Comparison of ENCODE assay signal across 19 cellular contexts in genomic region chr2:149200109-149200520, GRCh38.
A peak's percentile ranks its signal among the peaks of the same experiment; 100 is the strongest.
DNase-seq lines count a peak whose midpoint lies in the region; ATAC-seq and TF ChIP-seq lines count a peak whose summit lies in the region.
"Had no signal": no experiment of that assay in that cellular context is flagged by ENCODE, and none has a peak within 500 bp of the region (broad histone marks: within the 10 kb centered on the region; RNA-seq: fewer than 3 reads in every experiment).

No MANE protein-coding gene starts in this region.

- peaks cover 15% of the 10 kb centered on the region for H3K4me1 ChIP-seq in left ventricle myocardium inferior
- no peaks in the 10 kb centered on the region for H3K4me1 ChIP-seq in fibroblast of lung (ENCODE audit: control insufficient read depth, extremely low read depth, insufficient read depth, low read length)
- peaks cover 21% of the 10 kb centered on the region for H3K4me1 ChIP-seq in suprapubic skin
- peaks cover 0 to 6% (median 0%) of the 10 kb centered on the region in 4 donors for H3K4me1 ChIP-seq in stomach
- H3K4me1 ChIP-seq: vagina had no signal

- H3K9me3 ChIP-seq in left ventricle myocardium inferior (replicated peaks), result no peaks in the 10 kb centered on the region
- no peaks in the 10 kb centered on the region for H3K9me3 ChIP-seq in fibroblast of lung (ENCODE audit: control insufficient read depth, insufficient read depth, low read depth, low read length)
- H3K9me3 ChIP-seq in suprapubic skin, result no peaks in the 10 kb centered on the region
- no peaks in the 10 kb centered on the region for H3K9me3 ChIP-seq in stomach
- H3K9me3 ChIP-seq: Caco-2, vagina had no signal

- no peaks in the 10 kb centered on the region for H3K36me3 Mint-ChIP-seq in activated CD8-positive, alpha-beta T cell treated with anti-CD3 and anti-CD28 coated beads for 36 hours (ENCODE audit: low read depth)
- H3K36me3 Mint-ChIP-seq: activated CD4-positive, alpha-beta memory T cell treated with anti-CD3 and anti-CD28 coated beads for 36 hours; mesothelial cell of epicardium had no signal

- no peaks in the 10 kb centered on the region for H3K9me3 Mint-ChIP-seq in activated CD8-positive, alpha-beta T cell treated with anti-CD3 and anti-CD28 coated beads for 36 hours
- H3K9me3 Mint-ChIP-seq: activated CD4-positive, alpha-beta memory T cell treated with anti-CD3 and anti-CD28 coated beads for 36 hours; mesothelial cell of epicardium; stimulated activated naive CD8-positive, alpha-beta T cell treated with anti-CD3 and anti-CD28 coated beads, Interleukin-15, Interleukin-2, amounts not matched to agents 100 ng/mL and 50 ng/mL, for 24 hours had no signal

- H3K27me3 ChIP-seq in left ventricle myocardium inferior (ENCODE audit: low read depth) (no peaks in the 10 kb centered on the region), fibroblast of lung (ENCODE audit: control insufficient read depth, insufficient read depth, low read length) (no peaks in the 10 kb centered on the region), suprapubic skin (no peaks in the 10 kb centered on the region), stomach (no peaks in the 10 kb centered on the region)
- H3K27me3 ChIP-seq: vagina had no signal

- H3K4me3 ChIP-seq in left ventricle myocardium inferior (no peak overlapping the region), fibroblast of lung (replicated peaks in 1 of 4; ENCODE audit: control extremely low read depth in 1 of 4, insufficient read depth in 1 of 4, low read depth in 3 of 4, low read length in 4 of 4) (no peak overlapping the region), suprapubic skin (no peak overlapping the region), stomach (no peak overlapping the region)
- H3K4me3 ChIP-seq: SK-N-MC, skin epidermis, vagina had no signal

- H4K20me1 ChIP-seq in fibroblast of lung (ENCODE audit: control insufficient read depth, extremely low read depth, insufficient read depth, low read length), result no peaks in the 10 kb centered on the region

- DNase-seq in Right ventricle myocardium inferior (ENCODE audit: missing footprints), result no peak
- DNase-seq in left ventricle myocardium inferior, result no peak
- DNase-seq in NCI-H226, result peak; percentile 55
- DNase-seq in fibroblast of lung (ENCODE audit: low read depth in 2 of 2), result peak; percentile 16 to 29
- no peak for DNase-seq in suprapubic skin (ENCODE audit: low spot score in 2 of 2)
- DNase-seq in stimulated activated CD4-positive, alpha-beta T cell treated with anti-CD3 and anti-CD28 coated beads, Interleukin-4, amount 100 ng/mL, for 4 hours, result no peak
- no peak for DNase-seq in stomach
- DNase-seq in activated CD8-positive, alpha-beta T cell treated with anti-CD3 and anti-CD28 coated beads for 36 hours, result no peak
- DNase-seq: activated CD4-positive, alpha-beta memory T cell treated with anti-CD3 and anti-CD28 coated beads for 36 hours; Caco-2; foreskin melanocyte; NCI-H2081; NK-92 treated with Interleukin-12 subunit alpha and Interleukin-12 subunit beta, amount 100 ng/mL, for 24 hours had no signal

- no peak overlapping the region for H3K4me3 Mint-ChIP-seq in activated CD8-positive, alpha-beta T cell treated with anti-CD3 and anti-CD28 coated beads for 36 hours
- H3K4me3 Mint-ChIP-seq: activated CD4-positive, alpha-beta memory T cell treated with anti-CD3 and anti-CD28 coated beads for 36 hours; mesothelial cell of epicardium; stimulated activated naive CD8-positive, alpha-beta T cell treated with anti-CD3 and anti-CD28 coated beads, Interleukin-15, Interleukin-2, amounts not matched to agents 100 ng/mL and 50 ng/mL, for 24 hours had no signal

- TF ChIP-seq CTCF in left ventricle myocardium inferior (IDR thresholded peaks at IDR 0.05; ENCODE audit: borderline replicate concordance) (no peak), fibroblast of lung (conservative IDR thresholded peaks at IDR 0.05 in 1 of 2, IDR thresholded peaks at IDR 0.05 in 1 of 2; ENCODE audit: low read depth in 1 of 2, low read length in 2 of 2) (no peak), suprapubic skin (IDR thresholded peaks at IDR 0.05) (no peak), stomach (IDR thresholded peaks at IDR 0.05) (no peak)
- TF ChIP-seq CTCF in activated CD8-positive, alpha-beta T cell treated with anti-CD3 and anti-CD28 coated beads for 36 hours (IDR thresholded peaks at IDR 0.05), result no peak

- no peak overlapping the region for H3K27ac Mint-ChIP-seq in activated CD8-positive, alpha-beta T cell treated with anti-CD3 and anti-CD28 coated beads for 36 hours
- H3K27ac Mint-ChIP-seq: activated CD4-positive, alpha-beta memory T cell treated with anti-CD3 and anti-CD28 coated beads for 36 hours; mesothelial cell of epicardium; stimulated activated naive CD8-positive, alpha-beta T cell treated with anti-CD3 and anti-CD28 coated beads, Interleukin-15, Interleukin-2, amounts not matched to agents 100 ng/mL and 50 ng/mL, for 24 hours had no signal

- H3K79me2 ChIP-seq in fibroblast of lung (ENCODE audit: control insufficient read depth, insufficient read depth, low read length), result no peaks in the 10 kb centered on the region

- peak; percentile 84 for ATAC-seq in Right ventricle myocardium inferior
- ATAC-seq in activated CD8-positive, alpha-beta T cell treated with anti-CD3 and anti-CD28 coated beads for 36 hours, result no peak

- H3K9ac ChIP-seq in fibroblast of lung (ENCODE audit: insufficient read depth, low read length), result no peak overlapping the region
- H3K9ac ChIP-seq: KMS-11 had no signal

- H2AFZ ChIP-seq in fibroblast of lung (ENCODE audit: low read length), result no peak overlapping the region

- POLR2A ChIA-PET in activated CD8-positive, alpha-beta T cell treated with anti-CD3 and anti-CD28 coated beads for 36 hours (lab: Charles Lee), result no interaction called here

- intact Hi-C loops in Right ventricle myocardium inferior (cut with DNase I) (no loop called here), left ventricle myocardium inferior (cut with micrococcal nuclease) (no loop called here), stomach (cut with DNase I; ENCODE audit: low total_unique reads) (no loop called here)
- intact Hi-C loops in activated CD8-positive, alpha-beta T cell treated with anti-CD3 and anti-CD28 coated beads for 36 hours (cut with micrococcal nuclease), result no loop called here

- H3K27me3 Mint-ChIP-seq in activated CD8-positive, alpha-beta T cell treated with anti-CD3 and anti-CD28 coated beads for 36 hours, result no peaks in the 10 kb centered on the region
- H3K27me3 Mint-ChIP-seq: activated CD4-positive, alpha-beta memory T cell treated with anti-CD3 and anti-CD28 coated beads for 36 hours; stimulated activated naive CD8-positive, alpha-beta T cell treated with anti-CD3 and anti-CD28 coated beads, Interleukin-15, Interleukin-2, amounts not matched to agents 100 ng/mL and 50 ng/mL, for 24 hours had no signal

- TF ChIP-seq EP300 in suprapubic skin (IDR thresholded peaks at IDR 0.05) (no peak), stomach (IDR thresholded peaks at IDR 0.05) (no peak)

- H3K4me2 ChIP-seq in fibroblast of lung (ENCODE audit: extremely low read depth, insufficient read depth, low read length), result no peak overlapping the region
- H3K4me2 ChIP-seq: KMS-11 had no signal

- CTCF ChIA-PET in activated CD8-positive, alpha-beta T cell treated with anti-CD3 and anti-CD28 coated beads for 36 hours (lab: Charles Lee), result no interaction called here

- H3K36me3 ChIP-seq in left ventricle myocardium inferior (no peaks in the 10 kb centered on the region), fibroblast of lung (ENCODE audit: control insufficient read depth, insufficient read depth, low read length) (no peaks in the 10 kb centered on the region), suprapubic skin (no peaks in the 10 kb centered on the region), stomach (no peaks in the 10 kb centered on the region)
- H3K36me3 ChIP-seq: vagina had no signal

- TF ChIP-seq POLR2A in suprapubic skin (IDR thresholded peaks at IDR 0.05), result no peak
- TF ChIP-seq POLR2A in stomach (IDR thresholded peaks at IDR 0.05), result no peak

- no peaks in the 10 kb centered on the region for H3K4me1 Mint-ChIP-seq in activated CD8-positive, alpha-beta T cell treated with anti-CD3 and anti-CD28 coated beads for 36 hours (ENCODE audit: low read depth)

- H3K27ac ChIP-seq in left ventricle myocardium inferior (replicated peaks) (no peak overlapping the region), fibroblast of lung (ENCODE audit: insufficient read depth, low read length) (no peak overlapping the region), suprapubic skin (peak overlapping the region; percentile 39), stomach (no peak overlapping the region)
- H3K27ac ChIP-seq: KMS-11, SK-N-MC, vagina had no signal

Comparison
In these comparisons a context has a peak if more than half of its experiments do, and no peak if none do; other contexts are left out.
1. DNase-seq: peak in NCI-H226 (single experiment) and fibroblast of lung (2 of 2); none in Right ventricle myocardium inferior (single experiment), left ventricle myocardium inferior (single experiment), suprapubic skin (0 of 2), stimulated activated CD4-positive, alpha-beta T cell treated with anti-CD3 and anti-CD28 coated beads, Interleukin-4, amount 100 ng/mL, for 4 hours (0 of 2), stomach (single experiment) and activated CD8-positive, alpha-beta T cell treated with anti-CD3 and anti-CD28 coated beads for 36 hours (single experiment).